8 cellular contexts compared by ENCODE assay signal in the genomic region with DNA sequence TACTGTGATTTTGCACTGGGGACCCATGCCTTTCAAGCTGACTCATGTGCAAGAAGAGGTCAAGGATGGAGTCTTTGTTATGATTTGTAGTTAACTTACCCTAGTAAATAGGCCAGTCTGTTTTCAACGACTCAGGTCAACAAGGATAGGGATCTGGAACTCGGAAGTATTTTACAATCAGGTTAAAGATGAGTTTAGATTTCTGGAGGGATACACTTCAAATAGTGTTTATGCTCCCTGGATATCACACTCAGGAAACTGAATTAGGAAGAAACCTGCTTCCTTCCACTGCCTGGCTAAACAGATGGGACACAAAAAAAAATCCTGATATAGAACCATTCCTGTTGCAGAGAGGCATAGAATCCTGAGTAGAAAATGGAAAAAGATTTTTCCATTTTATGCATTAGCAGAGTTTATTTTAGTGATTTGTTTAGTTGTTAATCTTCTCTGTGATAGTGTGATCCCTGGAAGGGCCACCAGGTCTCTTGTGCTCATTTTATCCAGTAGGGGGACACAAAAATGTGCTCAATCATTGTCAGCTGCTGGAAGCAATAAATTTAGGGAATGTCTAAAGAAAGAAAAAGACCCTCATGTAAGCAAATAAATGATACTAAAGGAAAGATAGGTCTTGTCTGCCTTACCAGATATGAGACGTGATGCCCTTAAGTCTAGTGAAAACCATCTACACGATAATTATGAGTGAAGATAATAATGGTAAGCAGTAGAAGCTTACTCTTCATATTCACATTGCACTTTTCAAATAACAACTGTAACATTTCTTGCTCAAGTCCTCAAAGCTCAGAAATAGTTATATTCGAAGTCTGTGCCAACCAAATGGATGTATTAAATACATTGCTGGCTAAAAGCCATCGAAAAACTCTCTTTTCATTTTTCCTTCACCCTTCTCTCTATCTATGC.
DNase-seq lines count a peak whose midpoint lies in the region; ATAC-seq and TF ChIP-seq lines count a peak whose summit lies in the region.

No MANE protein-coding gene starts in this region.

- no peak for ATAC-seq in activated T-helper 17 cell treated with anti-CD3 and anti-CD28 coated beads, Interleukin-2, amount 50 U/mL, for 72 hours (replicated peaks)
- ATAC-seq in GM21447 (IDR thresholded peaks at IDR 0.05; ENCODE audit: unreplicated experiment) (no peak), HG03159 (IDR thresholded peaks at IDR 0.05; ENCODE audit: unreplicated experiment) (no peak)

- peak overlapping the region; percentile 63 for H3K27ac Mint-ChIP-seq in activated T-helper 17 cell treated with anti-CD3 and anti-CD28 coated beads, Interleukin-2, amount 50 U/mL, for 72 hours

- H3K9me3 Mint-ChIP-seq in activated T-helper 17 cell treated with anti-CD3 and anti-CD28 coated beads, Interleukin-2, amount 50 U/mL, for 72 hours, result no peaks in the 10 kb centered on the region

- H3K9me3 ChIP-seq in transverse colon, result no peaks in the 10 kb centered on the region

- no peak overlapping the region for H3K4me3 Mint-ChIP-seq in activated T-helper 17 cell treated with anti-CD3 and anti-CD28 coated beads, Interleukin-2, amount 50 U/mL, for 72 hours

- TF ChIP-seq CTCF in transverse colon (IDR thresholded peaks at IDR 0.05), result peak; percentile 32 to 77 (median 54)

- in situ Hi-C loops in transverse colon (cut with MboI; ENCODE audit: low pct_ligation_motif_present in 1 of 4, low pct_unique_long_range_greater_than_20kb in 1 of 4, low sequenced_read_pairs in 3 of 4), result loop anchor here in 1 of 4 donors (25.0 kb wide), 1 partner anchor 872 kb away; no protein-coding TSS in a partner anchor

- H3K4me1 ChIP-seq in transverse colon, result peaks cover 35 to 59% (median 39%) of the 10 kb centered on the region in 4 donors

- H3K4me3 ChIP-seq in transverse colon, result no peak overlapping the region

- H3K27me3 Mint-ChIP-seq in activated T-helper 17 cell treated with anti-CD3 and anti-CD28 coated beads, Interleukin-2, amount 50 U/mL, for 72 hours, result no peaks in the 10 kb centered on the region

- H3K4me1 Mint-ChIP-seq in activated T-helper 17 cell treated with anti-CD3 and anti-CD28 coated beads, Interleukin-2, amount 50 U/mL, for 72 hours, result peaks cover 14% of the 10 kb centered on the region

- no peaks in the 10 kb centered on the region for H3K36me3 ChIP-seq in transverse colon

- no peak for TF ChIP-seq EP300 in transverse colon (IDR thresholded peaks at IDR 0.05; ENCODE audit: low read depth)

- WGBS in transverse colon (ENCODE audit: low coverage in 1 of 2), 2 donors, result 24 to 34% methylated on average over 6 of the region's 6 CpGs

- no peaks in the 10 kb centered on the region for H3K36me3 Mint-ChIP-seq in activated T-helper 17 cell treated with anti-CD3 and anti-CD28 coated beads, Interleukin-2, amount 50 U/mL, for 72 hours (ENCODE audit: low read depth)

- no peaks in the 10 kb centered on the region for H3K27me3 ChIP-seq in transverse colon

- TF ChIP-seq POLR2A in transverse colon (IDR thresholded peaks at IDR 0.05), result no peak

- peak overlapping the region; percentile 63 to 74 (median 66) for H3K27ac ChIP-seq in transverse colon

- intact Hi-C loops in transverse colon (cut with DNase I; ENCODE audit: low total_unique reads), result no loop called here
- intact Hi-C loops in posterior vena cava (cut with DNase I), result no loop called here

- DNase-seq in DMS 273 treated with DMSO at 0.1 percent for 48 hours (lab: John Stamatoyannopoulos, UW) (peak; percentile 13), NCI-H1436 treated with DMSO at 0.1 percent for 48 hours (lab: John Stamatoyannopoulos, UW) (peak; percentile 53), iris pigment epithelial cell (ENCODE audit: low read depth) (peak; percentile 58), transverse colon (no peak), posterior vena cava (ENCODE audit: low spot score) (no peak)

Comparison
In these comparisons a context has a peak if more than half of its experiments do, and no peak if none do; other contexts are left out.
1. DNase-seq: peak in DMS 273 treated with DMSO at 0.1 percent for 48 hours (single experiment), NCI-H1436 treated with DMSO at 0.1 percent for 48 hours (single experiment) and iris pigment epithelial cell (single experiment); none in transverse colon (single experiment) and posterior vena cava (single experiment).